ENCODE assay signal across 8 cellular contexts in the genomic region with DNA sequence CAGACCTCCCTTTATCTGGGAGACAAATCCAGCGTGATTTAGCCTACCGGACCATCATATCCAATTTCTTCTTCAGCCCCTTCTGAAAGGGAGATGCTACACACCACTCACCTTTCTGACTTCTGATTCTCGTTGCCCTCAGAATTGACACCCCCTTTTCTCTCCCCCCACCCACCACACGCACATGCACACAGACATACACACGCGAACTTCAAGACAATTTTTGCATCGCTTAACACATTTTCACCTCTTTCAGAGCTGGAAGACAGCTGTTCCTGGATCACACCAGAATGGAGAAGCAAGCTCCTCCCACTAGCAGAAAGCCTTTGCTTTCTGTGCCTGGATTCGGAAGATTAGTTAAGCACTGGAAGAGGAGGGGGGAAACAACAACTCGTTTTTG. TPM values are rescaled to one million over a fixed set of nuclear protein-coding genes. Genes with fewer than 3 reads are reported as not detected.
A peak's percentile ranks its signal among the peaks of the same experiment; 100 is the strongest.
DNase-seq lines count a peak whose midpoint lies in the region; ATAC-seq, FAIRE-seq and TF ChIP-seq lines count a peak whose summit lies in the region.

No MANE protein-coding gene starts in this region.

- H3K27ac ChIP-seq in BLaER1 treated with 17β-estradiol and CSF1 and Interleukin-3, amounts not matched to agents 10 nM and 100 nM: peak overlapping the region; percentile 81 to 93 (median 86); a peak in 18 of 22 replicates
- peak overlapping the region; percentile 88 for H3K27ac ChIP-seq in angular gyrus (ENCODE audit: low read depth, low read length)
- H3K27ac ChIP-seq in keratinocyte (ENCODE audit: control insufficient read depth, insufficient read depth, low read length): peak overlapping the region; percentile 63
- no peak overlapping the region for H3K27ac ChIP-seq in tibial artery

- peak overlapping the region; percentile 74 to 99 (median 91) for H3K4me2 ChIP-seq in BLaER1 treated with 17β-estradiol and CSF1 and Interleukin-3, amounts not matched to agents 10 nM and 100 nM
- H3K4me2 ChIP-seq in keratinocyte (ENCODE audit: control insufficient read depth, extremely low read depth, insufficient read depth, low read depth, low read length): peak overlapping the region; percentile 94

- dilution Hi-C loops in keratinocyte (cut with MboI; ENCODE audit: extremely low pct_ligation_motif_present, low sequenced_read_pairs): no loop called here

- H3K9me1 ChIP-seq in keratinocyte (ENCODE audit: control insufficient read depth, extremely low read depth, insufficient read depth, low read length): no peaks in the 10 kb centered on the region

- intact Hi-C loops in tibial artery (cut with DNase I; ENCODE audit: low total_unique reads): no loop called here

- H3K4me3 ChIP-seq in BLaER1 treated with 17β-estradiol and CSF1 and Interleukin-3, amounts not matched to agents 10 nM and 100 nM: peak overlapping the region; percentile 73 to 95 (median 82)
- H3K4me3 ChIP-seq in keratinocyte (ENCODE audit: control insufficient read depth in 2 of 3, extremely low read depth in 1 of 3, insufficient read depth in 2 of 3, low read depth in 1 of 3, low read length in 3 of 3) (peak overlapping the region; percentile 82 to 97 (median 87)), tibial artery (peak overlapping the region; percentile 46 to 62)

- peak; percentile 32 for FAIRE-seq in keratinocyte (lab: Jason Lieb, UNC)

- POLR2A ChIA-PET in HEK293T (lab: Yijun Ruan, JAX): no interaction called here

- ATAC-seq in GM21367 (IDR thresholded peaks at IDR 0.05; ENCODE audit: unreplicated experiment): no peak
- no peak for ATAC-seq in GM19035 (IDR thresholded peaks at IDR 0.05; ENCODE audit: unreplicated experiment)

- no peak for TF ChIP-seq CTCF in keratinocyte (optimal IDR thresholded peaks at IDR 0.05 in 1 of 3, IDR thresholded peaks at IDR 0.05 in 1 of 3, conservative IDR thresholded peaks at IDR 0.05 in 1 of 3; ENCODE audit: extremely low read depth in 1 of 3, insufficient read depth in 2 of 3, low read length in 3 of 3)
- no peak for TF ChIP-seq CTCF in tibial artery (IDR thresholded peaks at IDR 0.05)

- no peaks in the 10 kb centered on the region for H4K20me1 ChIP-seq in BLaER1 treated with 17β-estradiol and CSF1 and Interleukin-3, amounts not matched to agents 10 nM and 100 nM
- H4K20me1 ChIP-seq in keratinocyte (ENCODE audit: control insufficient read depth, extremely low read depth, insufficient read depth, low read length): no peaks in the 10 kb centered on the region

- H3K36me3 ChIP-seq in BLaER1 treated with 17β-estradiol and CSF1 and Interleukin-3, amounts not matched to agents 10 nM and 100 nM: peaks cover 18 to 27% (median 20%) of the 10 kb centered on the region in 11 experiments
- H3K36me3 ChIP-seq in keratinocyte (ENCODE audit: control insufficient read depth in 2 of 2, extremely low read depth in 1 of 2, insufficient read depth in 2 of 2, low read length in 2 of 2) (peaks cover 0 to 4% of the 10 kb centered on the region in 2 experiments), tibial artery (no peaks in the 10 kb centered on the region)

- H3K4me1 ChIP-seq in BLaER1 treated with 17β-estradiol and CSF1 and Interleukin-3, amounts not matched to agents 10 nM and 100 nM: peaks cover 22 to 38% (median 32%) of the 10 kb centered on the region in 10 experiments
- H3K4me1 ChIP-seq in keratinocyte (ENCODE audit: control insufficient read depth, extremely low read depth, insufficient read depth, low read length) (peaks cover 12% of the 10 kb centered on the region), tibial artery (peaks cover 0 to 22% (median 8%) of the 10 kb centered on the region in 4 donors)

- no peaks in the 10 kb centered on the region; a peak in 1 of 22 replicates for H3K27me3 ChIP-seq in BLaER1 treated with 17β-estradiol and CSF1 and Interleukin-3, amounts not matched to agents 10 nM and 100 nM
- H3K27me3 ChIP-seq in keratinocyte (ENCODE audit: control insufficient read depth, extremely low read depth, insufficient read depth, low read length) (no peaks in the 10 kb centered on the region), tibial artery (peaks cover 0 to 43% of the 10 kb centered on the region in 2 donors)

- H2AFZ ChIP-seq in keratinocyte (ENCODE audit: control insufficient read depth, low read length): peak overlapping the region; percentile 97

- H3K79me2 ChIP-seq in keratinocyte (ENCODE audit: control insufficient read depth, insufficient read depth, low read length): peaks cover 15% of the 10 kb centered on the region

- H3K9me3 ChIP-seq in BLaER1 treated with 17β-estradiol and CSF1 and Interleukin-3, amounts not matched to agents 10 nM and 100 nM (replicated peaks in 1 of 11): no peaks in the 10 kb centered on the region
- H3K9me3 ChIP-seq in keratinocyte (ENCODE audit: control insufficient read depth, low read depth, low read length): no peaks in the 10 kb centered on the region
- H3K9me3 ChIP-seq in tibial artery: no peaks in the 10 kb centered on the region

- peak; percentile 52 for DNase-seq in HEK293T (ENCODE audit: extremely low spot score)
- DNase-seq in keratinocyte (ENCODE audit: low read depth, low spot score): no peak
- DNase-seq in tibial artery: no peak
- DNase-seq in T1000 (lab: John Stamatoyannopoulos, UW): no peak

- H3K9ac ChIP-seq in BLaER1 treated with 17β-estradiol and CSF1 and Interleukin-3, amounts not matched to agents 10 nM and 100 nM: peak overlapping the region; percentile 78 to 94 (median 87); a peak in 21 of 22 replicates
- H3K9ac ChIP-seq in keratinocyte (ENCODE audit: control insufficient read depth, extremely low read depth, insufficient read depth, low read length): peak overlapping the region; percentile 69

- CTCF ChIA-PET in HEK293T (lab: Yijun Ruan, JAX): interaction anchor here (0.6 kb wide), 1 partner anchor 31 kb away, joined by 3 read pairs; no protein-coding TSS in a partner anchor

TF ChIP-seq in HEK293T, 16 proteins besides CTCF, POLR2A, EP300 and RAD21:
- TF ChIP-seq CTBP1 (IDR thresholded peaks at IDR 0.05; ENCODE audit: borderline replicate concordance) (0 out of 2 replicates have a peak, but pooled peaks have one; percentile 19), L3MBTL2 (conservative IDR thresholded peaks at IDR 0.05) (no peak; the same call in 1 of the 2 replicates), SUZ12 (IDR thresholded peaks at IDR 0.05) (no peak), FOXA1 (IDR thresholded peaks at IDR 0.05) (no peak), HDGF (IDR thresholded peaks at IDR 0.05; ENCODE audit: borderline replicate concordance) (no peak), NFRKB (IDR thresholded peaks at IDR 0.05) (no peak)
TF ChIP-seq in HEK293T: peak in this region for 1.

RNA-seq across cellular contexts. Expression of a gene that starts 1.0 kb away (rescaled TPM):
- polyA plus RNA-seq in keratinocyte: 39.7 to 71.0 TPM (median 61.3 TPM) in 3 replicates
- 12.2 TPM for polyA plus RNA-seq in keratinocyte (2011; ENCODE audit: low read depth)
- 45.6 and 69.7 TPM in 2 replicates for polyA plus RNA-seq in keratinocyte (2011; cell fraction: cytosol; rRNA removed)
- polyA plus RNA-seq in keratinocyte (2011; cell fraction: nucleus; rRNA removed): 41.5 and 44.6 TPM in 2 replicates
- polyA plus RNA-seq in keratinocyte (2012; ENCODE audit: low replicate concordance): 18.3 and 64.7 TPM in 2 replicates
- polyA minus RNA-seq in keratinocyte: 7.8 to 32.1 TPM (median 13.7 TPM) in 3 replicates
- polyA minus RNA-seq in keratinocyte (2011; cell fraction: cytosol; rRNA and poly(A)+ RNA removed): 16.7 TPM
- polyA minus RNA-seq in keratinocyte (2011; cell fraction: nucleus; rRNA and poly(A)+ RNA removed): 14.4 and 32.3 TPM in 2 replicates

RNA-seq across cellular contexts. Expression of a gene that starts 56.6 kb away (rescaled TPM):
- polyA plus RNA-seq in keratinocyte: not detected in 3 replicates
- polyA plus RNA-seq in keratinocyte (2011; ENCODE audit: low read depth): 0.85 TPM
- polyA plus RNA-seq in keratinocyte (2011; cell fraction: cytosol; rRNA removed): not detected in 2 replicates
- polyA plus RNA-seq in keratinocyte (2011; cell fraction: nucleus; rRNA removed): not detected in 2 replicates
- polyA plus RNA-seq in keratinocyte (2012; ENCODE audit: low replicate concordance): 0.11 TPM in 1 of 2 replicates, not detected in the other
- not detected in 3 replicates for polyA minus RNA-seq in keratinocyte
- polyA minus RNA-seq in keratinocyte (2011; cell fraction: cytosol; rRNA and poly(A)+ RNA removed): not detected
- not detected in 2 replicates for polyA minus RNA-seq in keratinocyte (2011; cell fraction: nucleus; rRNA and poly(A)+ RNA removed)

Comparison
In these comparisons a context has a peak if more than half of its experiments do, and no peak if none do; other contexts are left out.
1. H3K27ac ChIP-seq: peak in BLaER1 treated with 17β-estradiol and CSF1 and Interleukin-3, amounts not matched to agents 10 nM and 100 nM (11 of 11), angular gyrus (single experiment) and keratinocyte (single experiment); none in tibial artery (0 of 2).
2. Peak in every context shown above with its lines, with median percentiles within 50 percentile points of each other: H3K4me3 ChIP-seq.